15 cellular contexts compared by ENCODE assay signal in genomic region chr10:89915970-89916369, GRCh38.
DNase-seq lines count a peak whose midpoint lies in the region; ATAC-seq and TF ChIP-seq lines count a peak whose summit lies in the region.
"Had no signal": no experiment of that assay in that cellular context is flagged by ENCODE, and none has a peak within 500 bp of the region (broad histone marks: within the 10 kb centered on the region; RNA-seq: fewer than 3 reads in every experiment).

No MANE protein-coding gene starts in this region.

- TF ChIP-seq CTCF in IMR-90 (conservative IDR thresholded peaks at IDR 0.05; ENCODE audit: low read depth, low read length) (no peak), PC-3 (conservative IDR thresholded peaks at IDR 0.05; ENCODE audit: low read depth, low read length) (no peak), thyroid gland (IDR thresholded peaks at IDR 0.05) (no peak)

- no peak overlapping the region for H3K56ac ChIP-seq in IMR-90 (ENCODE audit: extremely low read depth, insufficient read depth, low read length)

- POLR2A ChIA-PET in IMR-90 (lab: Charles Lee; ENCODE audit: unreplicated experiment) (no interaction called here), PC-3 (lab: Charles Lee; ENCODE audit: unreplicated experiment) (no interaction called here)

- H2BK5ac ChIP-seq in IMR-90 (ENCODE audit: low read depth, low read length, poor library complexity, severe bottlenecking) = no peak overlapping the region

- H3K4ac ChIP-seq in IMR-90 (ENCODE audit: low read depth, low read length) = no peak overlapping the region

- no peak for TF ChIP-seq RAD21 in IMR-90 (IDR thresholded peaks at IDR 0.05; ENCODE audit: low read length)

- dilution Hi-C loops in IMR-90 (cut with HindIII; ENCODE audit: low sequenced_read_pairs, unreplicated experiment) = no loop called here

- in situ Hi-C loops in IMR-90 (cut with MboI; ENCODE audit: low sequenced_read_pairs) = no loop called here

- no peak overlapping the region for H2AK5ac ChIP-seq in IMR-90 (ENCODE audit: low read depth, low read length)

- no peak overlapping the region for H3K14ac ChIP-seq in IMR-90 (replicated peaks; ENCODE audit: low read depth, low read length)

- H2BK120ac ChIP-seq in IMR-90 (ENCODE audit: low read depth, low read length) = no peak overlapping the region

- H3F3A ChIP-seq in PC-3 (ENCODE audit: low read length, unreplicated experiment) = no peaks in the 10 kb centered on the region

- H4K5ac ChIP-seq in IMR-90 (ENCODE audit: low read depth, low read length) = no peak overlapping the region

- H2AFZ ChIP-seq in IMR-90 (replicated peaks; ENCODE audit: low read length, poor library complexity) (no peak overlapping the region), PC-3 (ENCODE audit: low read length) (no peak overlapping the region)
- H2AFZ ChIP-seq: GM23338 had no signal

- H3K9me3 ChIP-seq in IMR-90 (ENCODE audit: control insufficient read depth, insufficient read depth, low read length) = no peaks in the 10 kb centered on the region
- no peaks in the 10 kb centered on the region for H3K9me3 ChIP-seq in PC-3 (ENCODE audit: low read length)
- H3K9me3 ChIP-seq in thyroid gland = no peaks in the 10 kb centered on the region

- no peak overlapping the region for H3K18ac ChIP-seq in IMR-90 (ENCODE audit: low read depth, low read length)

- H3K36me3 ChIP-seq in IMR-90 (ENCODE audit: control insufficient read depth, insufficient read depth, low read length) (no peaks in the 10 kb centered on the region), PC-3 (ENCODE audit: low read depth, low read length) (no peaks in the 10 kb centered on the region), thyroid gland (no peaks in the 10 kb centered on the region)

- H3K4me3 ChIP-seq in IMR-90 (ENCODE audit: insufficient read depth, low read depth, low read length) = no peak overlapping the region
- H3K4me3 ChIP-seq in PC-3 (ENCODE audit: low read length) = no peak overlapping the region
- no peak overlapping the region for H3K4me3 ChIP-seq in thyroid gland (replicated peaks in 1 of 3)
- H3K4me3 ChIP-seq: GM23338 had no signal

- ATAC-seq in IMR-90 (ENCODE audit: low read depth) (no peak), PC-3 (no peak)
- ATAC-seq: GM23338 had no signal

- H3K79me2 ChIP-seq in PC-3 (ENCODE audit: low read length) = no peaks in the 10 kb centered on the region

- no peaks in the 10 kb centered on the region for H3K79me1 ChIP-seq in IMR-90 (ENCODE audit: low read depth in 1 of 2, low read length in 2 of 2)

- CTCF ChIA-PET in IMR-90 (lab: Yijun Ruan, JAX) = no interaction called here
- CTCF ChIA-PET in PC-3 (lab: Charles Lee) = interaction anchor here (0.7 kb wide), 1 partner anchor 28 kb away, joined by 3 read pairs; no protein-coding TSS in a partner anchor

- intact Hi-C loops in IMR-90 (cut with micrococcal nuclease) = no loop called here
- intact Hi-C loops in PC-3 (cut with micrococcal nuclease) = no loop called here
- intact Hi-C loops in thyroid gland (cut with DNase I) = no loop called here

- H2AK9ac ChIP-seq in IMR-90 (replicated peaks; ENCODE audit: low read depth, low read length, poor library complexity) = no peak overlapping the region

- no peak overlapping the region for H2BK20ac ChIP-seq in IMR-90 (ENCODE audit: low read depth, low read length)

- H3K9me1 ChIP-seq in IMR-90 (ENCODE audit: insufficient read depth, low read length) = no peaks in the 10 kb centered on the region

- no peaks in the 10 kb centered on the region for H3K4me1 ChIP-seq in IMR-90 (ENCODE audit: control insufficient read depth, insufficient read depth, low read length)
- H3K4me1 ChIP-seq in PC-3 (ENCODE audit: insufficient read depth, low read length) = peaks cover 46% of the 10 kb centered on the region
- H3K4me1 ChIP-seq in thyroid gland = no peaks in the 10 kb centered on the region

- BruUV-seq in IMR-90 (replicated peaks; lab: Mats Ljungman, UMichigan) (no TSS peak), PC-3 (replicated peaks; lab: Mats Ljungman, UMichigan) (no TSS peak)

- H3K23ac ChIP-seq in IMR-90 (ENCODE audit: low read depth, low read length) = no peak overlapping the region

- H3K9me2 ChIP-seq in PC-3 (replicated peaks; ENCODE audit: low read length) = no peaks in the 10 kb centered on the region

- H3K27ac ChIP-seq in IMR-90 (ENCODE audit: insufficient read depth, low read length) = no peak overlapping the region
- no peak overlapping the region for H3K27ac ChIP-seq in PC-3 (ENCODE audit: low read length)
- no peak overlapping the region for H3K27ac ChIP-seq in thyroid gland

- H4K8ac ChIP-seq in IMR-90 (ENCODE audit: low read depth in 2 of 2, low read length in 2 of 2) = no peak overlapping the region

- no peak overlapping the region for H2BK15ac ChIP-seq in IMR-90 (ENCODE audit: low read depth, low read length)

- H4K20me1 ChIP-seq in IMR-90 (ENCODE audit: insufficient read depth, low read length) = no peaks in the 10 kb centered on the region
- H4K20me1 ChIP-seq in PC-3 (ENCODE audit: low read length) = no peaks in the 10 kb centered on the region

- H3K4me2 ChIP-seq in IMR-90 (ENCODE audit: low read depth, low read length) = no peak overlapping the region
- H3K4me2 ChIP-seq in PC-3 (ENCODE audit: low read length) = peak overlapping the region; percentile 24; the same call in 1 of the 2 replicates
- H3K4me2 ChIP-seq: GM23338 had no signal

- H4K91ac ChIP-seq in IMR-90 (ENCODE audit: insufficient read depth, low read depth, low read length) = no peak overlapping the region

- no peak for TF ChIP-seq POLR2A in IMR-90 (IDR thresholded peaks at IDR 0.05; ENCODE audit: low read depth, low read length)
- TF ChIP-seq POLR2A in thyroid gland (IDR thresholded peaks at IDR 0.05) = no peak

- DNase-seq in IMR-90 = no peak
- DNase-seq in PC-3 = no peak
- DNase-seq in amniotic epithelial cell (ENCODE audit: low read depth) = peak; percentile 4
- DNase-seq in activated CD4-positive, alpha-beta T cell treated with anti-CD3 and anti-CD28 coated beads, Interleukin-2, amount 50 U/mL, for 48 hours = no peak
- DNase-seq in NCI-H1930 (lab: John Stamatoyannopoulos, UW) = no peak
- DNase-seq in thyroid gland = no peak
- DNase-seq: C1 segment of cervical spinal cord; Calu3; CD4-positive, alpha-beta memory T cell; COR-L47; DMS53; DMS79 treated with DMSO at 0.1 percent for 48 hours; GF-D8; H9 had no signal

- H3K9ac ChIP-seq in IMR-90 (ENCODE audit: low read depth, low read length) (no peak overlapping the region), PC-3 (ENCODE audit: low read length) (no peak overlapping the region)

- H3K27me3 ChIP-seq in IMR-90 (ENCODE audit: control insufficient read depth, insufficient read depth, low read length) (no peaks in the 10 kb centered on the region), PC-3 (ENCODE audit: low read length) (no peaks in the 10 kb centered on the region), thyroid gland (no peaks in the 10 kb centered on the region)

TF ChIP-seq in IMR-90, 13 proteins besides CTCF, POLR2A, EP300 and RAD21:
- TF ChIP-seq ELK1 (IDR thresholded peaks at IDR 0.05; ENCODE audit: borderline replicate concordance, low read depth, low read length) = no peak
- TF ChIP-seq USF2 (IDR thresholded peaks at IDR 0.05; ENCODE audit: low read depth, low read length) = no peak
- TF ChIP-seq FOS (IDR thresholded peaks at IDR 0.05; ENCODE audit: low read depth, low read length) = no peak
- TF ChIP-seq CEBPB (IDR thresholded peaks at IDR 0.05; ENCODE audit: low read depth, low read length) = peak; percentile 76
